In genomic region chr6:6379573-6379972, GRCh38 we compare ENCODE assay signal across 20 cellular contexts. TPM values are rescaled to one million over a fixed set of nuclear protein-coding genes. Genes with fewer than 3 reads are reported as not detected.
DNase-seq lines count a peak whose midpoint lies in the region; ATAC-seq and TF ChIP-seq lines count a peak whose summit lies in the region.
"Had no signal": no experiment of that assay in that cellular context is flagged by ENCODE, and none has a peak within 500 bp of the region (broad histone marks: within the 10 kb centered on the region; RNA-seq: fewer than 3 reads in every experiment).

No MANE protein-coding gene starts in this region.

- H3K27ac ChIP-seq in OCI-LY7 (ENCODE audit: low read depth, low read length, poor library complexity, severe bottlenecking), result peak overlapping the region; percentile 15
- H3K27ac ChIP-seq: breast epithelium, transverse colon had no signal

- DNase-seq in OCI-LY7 (ENCODE audit: low spot score), result peak; percentile 47
- DNase-seq in left kidney (ENCODE audit: low read depth, low spot score), result peak; percentile 40
- no peak for DNase-seq in hepatic stellate cell (ENCODE audit: low spot score)
- DNase-seq: activated CD4-positive, alpha-beta T cell treated with anti-CD3 and anti-CD28 coated beads, Interleukin-2, amount 10 ng/mL, durations not matched to agents 24 days and 14 days; activated naive CD4-positive, alpha-beta T cell treated with anti-CD3 and anti-CD28 coated beads, Interleukin-2, amount 50 U/mL, for 16 hours; CD4-positive, CD25-positive, alpha-beta regulatory T cell; DND-41; head of caudate nucleus; IMR-90; NCI-H1048; SIG-M5; stimulated activated CD4-positive, alpha-beta T cell treated with anti-CD3 and anti-CD28 coated beads, Interleukin-12 subunit alpha, Interleukin-12 subunit beta, amount 100 ng/mL, for 4 hours; transverse colon had no signal

- no peaks in the 10 kb centered on the region for H3K9me2 ChIP-seq in OCI-LY7 (ENCODE audit: insufficient read depth, low read length)

- H4K20me1 ChIP-seq in OCI-LY7 (ENCODE audit: insufficient read depth, low read length), result no peaks in the 10 kb centered on the region

- POLR2A ChIA-PET in OCI-LY7 (lab: Charles Lee), result interaction anchor here (0.9 to 1.0 kb wide), 2 partner anchors 12 to 17 kb away, joined by 3 read pairs; no protein-coding TSS in a partner anchor

- peak; percentile 59 for ATAC-seq in HG02981 (IDR thresholded peaks at IDR 0.05; ENCODE audit: unreplicated experiment)
- ATAC-seq in GM21737 (IDR thresholded peaks at IDR 0.05; ENCODE audit: unreplicated experiment), result no peak
- no peak for ATAC-seq in GM21390 (IDR thresholded peaks at IDR 0.05; ENCODE audit: unreplicated experiment)
- ATAC-seq: GM23338; stimulated activated memory B cell treated with anti-CD40 and anti-IgM and Interleukin-4, amounts not matched to agents 10 μg/mL and 1 μg/mL and 100 μg/mL, for 72 hours had no signal

- H3K79me2 ChIP-seq in OCI-LY7 (ENCODE audit: insufficient read depth, low read depth, low read length), result no peaks in the 10 kb centered on the region

- H2AFZ ChIP-seq in OCI-LY7 (ENCODE audit: low read length), result peak overlapping the region; percentile 61; the same call in 1 of the 2 replicates
- H2AFZ ChIP-seq: GM23338 had no signal

- H3K36me3 ChIP-seq in OCI-LY7 (ENCODE audit: insufficient read depth, low read length), result no peaks in the 10 kb centered on the region
- H3K36me3 ChIP-seq: breast epithelium, transverse colon had no signal

- intact Hi-C loops in OCI-LY7 (cut with micrococcal nuclease; ENCODE audit: unreplicated experiment), result no loop called here

- CTCF ChIA-PET in OCI-LY7 (lab: Charles Lee; ENCODE audit: unreplicated experiment), result no interaction called here

- no peak overlapping the region for H3K4me3 ChIP-seq in OCI-LY7 (ENCODE audit: low read depth, low read length, poor library complexity, severe bottlenecking)
- H3K4me3 ChIP-seq: breast epithelium, GM23338, transverse colon had no signal

- BruUV-seq in OCI-LY7 (replicated peaks; lab: Mats Ljungman, UMichigan), result no TSS peak

- TF ChIP-seq CTCF in GM12872 (IDR thresholded peaks at IDR 0.05; ENCODE audit: insufficient read depth, low read depth, low read length) (0 out of 3 replicates have a peak, but pooled peaks have one; percentile 3), OCI-LY7 (conservative IDR thresholded peaks at IDR 0.05; ENCODE audit: low read length) (no peak)

- peak overlapping the region; percentile 34 for H3K4me2 ChIP-seq in OCI-LY7 (ENCODE audit: low read length)
- H3K4me2 ChIP-seq: GM23338 had no signal

- H3K9me3 ChIP-seq in OCI-LY7 (ENCODE audit: low read length), result no peaks in the 10 kb centered on the region
- H3K9me3 ChIP-seq: transverse colon had no signal

- peaks cover 52% of the 10 kb centered on the region for H3K4me1 ChIP-seq in OCI-LY7 (ENCODE audit: insufficient read depth, low read length, poor library complexity, severe bottlenecking)
- H3K4me1 ChIP-seq: breast epithelium, transverse colon had no signal

RNA-seq across cellular contexts. Expression of gene F13A1, which starts 59.1 kb away (rescaled TPM):
- total RNA-seq in OCI-LY7 (2014; rRNA removed; shearing (Covaris generic)), result 0.13 TPM in 2 replicates
- total RNA-seq in OCI-LY7 (2022), result 0.63 and 1.1 TPM in 2 replicates
- total RNA-seq: activated CD4-positive, alpha-beta T cell treated with anti-CD3 and anti-CD28 coated beads, Interleukin-2, amount 10 ng/mL, durations not matched to agents 24 days and 14 days; IMR-90 had no signal
